Comparison of ENCODE assay signal across 8 cellular contexts in the genomic region with DNA sequence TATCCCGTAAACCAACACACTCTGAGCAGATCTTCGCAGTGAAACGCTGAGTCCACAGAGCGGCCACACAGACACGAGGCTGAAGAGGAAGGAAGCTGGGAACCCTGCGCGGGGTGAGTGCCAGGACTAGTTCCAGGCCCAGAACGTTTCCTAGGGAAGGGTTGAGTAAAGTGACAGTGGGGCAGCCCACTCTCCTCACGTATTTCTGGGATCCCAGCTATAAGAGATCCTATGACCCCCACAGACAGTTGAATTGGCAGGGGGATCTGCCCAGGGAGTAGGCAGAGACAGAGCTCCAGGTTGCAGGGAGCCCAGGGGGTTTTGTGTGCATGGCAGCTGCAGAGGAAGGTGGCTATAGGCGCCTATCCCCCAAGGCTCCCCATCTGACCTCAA. TPM values are rescaled to one million over a fixed set of nuclear protein-coding genes. Genes with fewer than 3 reads are reported as not detected.
A peak's percentile ranks its signal among the peaks of the same experiment; 100 is the strongest.
DNase-seq lines count a peak whose midpoint lies in the region; ATAC-seq and TF ChIP-seq lines count a peak whose summit lies in the region.

No MANE protein-coding gene starts in this region.

- H3K27me3 ChIP-seq in cardiac muscle cell = no peaks in the 10 kb centered on the region

- peak overlapping the region; percentile 69 for H3K9ac ChIP-seq in ES-I3 (ENCODE audit: low read depth, low read length)

- peak; percentile 22 for ATAC-seq in GM21423 (IDR thresholded peaks at IDR 0.05; ENCODE audit: unreplicated experiment)
- peak; percentile 25 to 31 for ATAC-seq in activated naive CD4-positive, alpha-beta T cell treated with anti-CD3 and anti-CD28 coated beads, Interleukin-2, amount 50 U/mL, for 72 hours
- ATAC-seq in omental fat pad (ENCODE audit: low FRiP score) = peak; percentile 53

- H3K4me1 ChIP-seq in ES-I3 (ENCODE audit: insufficient read depth, low read length) (peaks cover 3% of the 10 kb centered on the region; the same call in 1 of the 2 replicates), cardiac muscle cell (ENCODE audit: low read depth) (peaks cover 8% of the 10 kb centered on the region)

- H3K27ac Mint-ChIP-seq in activated naive CD4-positive, alpha-beta T cell treated with anti-CD3 and anti-CD28 coated beads, Interleukin-2, amount 50 U/mL, for 72 hours = peak overlapping the region; percentile 89 to 92

- DNase-seq in HuH-7 (ENCODE audit: low spot score) (peak; percentile 10), cardiac muscle cell (ENCODE audit: low read depth in 1 of 2, low spot score in 1 of 2) (peak; percentile 3 to 41), omental fat pad (ENCODE audit: low spot score) (no peak), NCI-H1436 treated with DMSO at 0.1 percent for 48 hours (lab: John Stamatoyannopoulos, UW) (no peak)
- DNase-seq in activated naive CD4-positive, alpha-beta T cell treated with anti-CD3 and anti-CD28 coated beads, Interleukin-2, amount 50 U/mL, for 72 hours (ENCODE audit: low spot score in 2 of 2) = peak in 1 of 2 donors; percentile 29
- DNase-seq in activated CD4-positive, CD25-positive, alpha-beta regulatory T cell treated with anti-CD3 and anti-CD28 coated beads, Interleukin-2, amount 50 U/mL, for 72 hours = no peak

- H3K36me3 ChIP-seq in ES-I3 (ENCODE audit: insufficient read depth, low read length) (no peaks in the 10 kb centered on the region), cardiac muscle cell (no peaks in the 10 kb centered on the region)

- H3K9me3 ChIP-seq in ES-I3 (ENCODE audit: control insufficient read depth, insufficient read depth, low read length) (no peaks in the 10 kb centered on the region), cardiac muscle cell (ENCODE audit: low read depth) (no peaks in the 10 kb centered on the region)

- H3K9me3 Mint-ChIP-seq in activated naive CD4-positive, alpha-beta T cell treated with anti-CD3 and anti-CD28 coated beads, Interleukin-2, amount 50 U/mL, for 72 hours = no peaks in the 10 kb centered on the region

- H3K27ac ChIP-seq in cardiac muscle cell = peak overlapping the region; percentile 95

- H3K36me3 Mint-ChIP-seq in activated naive CD4-positive, alpha-beta T cell treated with anti-CD3 and anti-CD28 coated beads, Interleukin-2, amount 50 U/mL, for 72 hours = no peaks in the 10 kb centered on the region

- TF ChIP-seq CTCF in cardiac muscle cell (IDR thresholded peaks at IDR 0.05; ENCODE audit: low read depth, low read length) = no peak
- TF ChIP-seq CTCF in omental fat pad (IDR thresholded peaks at IDR 0.05) = no peak

- peak overlapping the region; percentile 40 for H3K4me3 ChIP-seq in cardiac muscle cell

RNA-seq across cellular contexts. Expression of gene GTF2A1, which starts 51.1 kb away (rescaled TPM):
- total RNA-seq in activated naive CD4-positive, alpha-beta T cell treated with anti-CD3 and anti-CD28 coated beads, Interleukin-2, amount 50 U/mL, for 72 hours = 10 to 100 TPM; 38.7 to 57.9 TPM
- total RNA-seq in cardiac muscle cell (17.5 and 26.8 TPM in 2 replicates), omental fat pad (10 to 100 TPM; 17.4 to 32.0 (median 22.8) TPM)
- polyA plus RNA-seq in cardiac muscle cell = 3.5 and 5.2 TPM in 2 replicates

Comparison
In these comparisons a context has a peak if more than half of its experiments do, and no peak if none do; other contexts are left out.
1. DNase-seq: peak in HuH-7 (single experiment) and cardiac muscle cell (2 of 2); none in omental fat pad (single experiment), NCI-H1436 treated with DMSO at 0.1 percent for 48 hours (single experiment) and activated CD4-positive, CD25-positive, alpha-beta regulatory T cell treated with anti-CD3 and anti-CD28 coated beads, Interleukin-2, amount 50 U/mL, for 72 hours (single experiment).
2. Peak in every context shown above with its lines, with median percentiles within 50 percentile points of each other: ATAC-seq.